In the genomic region with DNA sequence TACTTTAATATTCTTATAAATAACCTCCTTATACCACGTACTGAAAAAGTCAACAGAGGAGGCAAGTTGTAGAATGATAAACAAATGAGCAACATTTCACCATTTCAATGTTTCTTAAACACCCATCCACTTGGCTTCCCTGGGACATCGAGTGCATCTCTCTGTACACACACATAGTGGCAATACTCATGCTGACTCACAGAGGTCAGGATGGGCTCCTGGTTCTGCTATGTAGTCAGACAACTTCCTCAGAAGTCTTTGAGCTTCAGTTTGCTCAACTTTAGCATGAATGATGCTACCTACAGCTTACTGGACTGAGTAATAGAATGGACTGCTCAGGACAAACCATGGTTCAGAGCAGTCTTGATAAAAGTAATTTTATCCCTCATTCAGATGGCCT, we compare ENCODE assay signal across 17 cellular contexts. TPM values are rescaled to one million over a fixed set of nuclear protein-coding genes. Genes with fewer than 3 reads are reported as not detected.
DNase-seq lines count a peak whose midpoint lies in the region; TF ChIP-seq lines count a peak whose summit lies in the region.
"Had no signal": no experiment of that assay in that cellular context is flagged by ENCODE, and none has a peak within 500 bp of the region (broad histone marks: within the 10 kb centered on the region; RNA-seq: fewer than 3 reads in every experiment).

No MANE protein-coding gene starts in this region.

- H3K27me3 ChIP-seq in brain microvascular endothelial cell (replicated peaks) (no peaks in the 10 kb centered on the region), tibial artery (no peaks in the 10 kb centered on the region)

- H3K36me3 ChIP-seq in brain microvascular endothelial cell (replicated peaks) = no peaks in the 10 kb centered on the region
- no peaks in the 10 kb centered on the region for H3K36me3 ChIP-seq in tibial artery

- no peaks in the 10 kb centered on the region for H3K9me3 ChIP-seq in tibial artery

- H3K4me1 ChIP-seq in tibial artery = peaks cover 0 to 14% (median 6%) of the 10 kb centered on the region in 4 donors

- TF ChIP-seq CTCF in brain microvascular endothelial cell (IDR thresholded peaks at IDR 0.05; ENCODE audit: low read depth, low read length, missing control alignments) (no peak), tibial artery (IDR thresholded peaks at IDR 0.05) (no peak)

- DNase-seq in EH (ENCODE audit: low read depth) (peak; percentile 70), HS-5 (ENCODE audit: low read depth) (peak; percentile 40), brain microvascular endothelial cell (peak; percentile 88), kidney tubule cell (ENCODE audit: low spot score) (peak; percentile 38), tibial artery (no peak), NCI-H748 (lab: John Stamatoyannopoulos, UW; ENCODE audit: unreplicated experiment) (no peak), occipital lobe (lab: John Stamatoyannopoulos, UW) (no peak), C1 segment of cervical spinal cord (lab: John Stamatoyannopoulos, UW) (no peak)
- DNase-seq: CD4-positive, CD25-positive, alpha-beta regulatory T cell; endodermal cell; GF-D8; left cardiac atrium; NCI-H2081; NCI-H774; posterior cingulate gyrus; stimulated activated CD4-positive, alpha-beta T cell treated with anti-CD3 and anti-CD28 coated beads, Interleukin-12 subunit alpha, Interleukin-12 subunit beta, amount 100 ng/mL, for 4 hours; T-helper 1 cell had no signal

- in situ Hi-C loops in brain microvascular endothelial cell (cut with HindIII; ENCODE audit: low pct_ligation_motif_present, low sequenced_read_pairs) = no loop called here

- H3K4me3 ChIP-seq in brain microvascular endothelial cell (ENCODE audit: low read depth, low read length) (no peak overlapping the region), tibial artery (no peak overlapping the region)

- H3K27ac ChIP-seq in brain microvascular endothelial cell (peak overlapping the region; percentile 28), tibial artery (no peak overlapping the region)

- intact Hi-C loops in tibial artery (cut with DNase I; ENCODE audit: low total_unique reads) = no loop called here

RNA-seq across cellular contexts. Expression of a gene that starts 56.9 kb away (rescaled TPM):
- 7.2 TPM for total RNA-seq in occipital lobe

Comparison
In these comparisons a context has a peak if more than half of its experiments do, and no peak if none do; other contexts are left out.
1. DNase-seq: peak in EH (single experiment), HS-5 (single experiment), brain microvascular endothelial cell (single experiment) and kidney tubule cell (single experiment); none in tibial artery (0 of 2), NCI-H748 (single experiment), occipital lobe (single experiment) and C1 segment of cervical spinal cord (0 of 14).